8 cellular contexts compared by ENCODE assay signal in the genomic region with DNA sequence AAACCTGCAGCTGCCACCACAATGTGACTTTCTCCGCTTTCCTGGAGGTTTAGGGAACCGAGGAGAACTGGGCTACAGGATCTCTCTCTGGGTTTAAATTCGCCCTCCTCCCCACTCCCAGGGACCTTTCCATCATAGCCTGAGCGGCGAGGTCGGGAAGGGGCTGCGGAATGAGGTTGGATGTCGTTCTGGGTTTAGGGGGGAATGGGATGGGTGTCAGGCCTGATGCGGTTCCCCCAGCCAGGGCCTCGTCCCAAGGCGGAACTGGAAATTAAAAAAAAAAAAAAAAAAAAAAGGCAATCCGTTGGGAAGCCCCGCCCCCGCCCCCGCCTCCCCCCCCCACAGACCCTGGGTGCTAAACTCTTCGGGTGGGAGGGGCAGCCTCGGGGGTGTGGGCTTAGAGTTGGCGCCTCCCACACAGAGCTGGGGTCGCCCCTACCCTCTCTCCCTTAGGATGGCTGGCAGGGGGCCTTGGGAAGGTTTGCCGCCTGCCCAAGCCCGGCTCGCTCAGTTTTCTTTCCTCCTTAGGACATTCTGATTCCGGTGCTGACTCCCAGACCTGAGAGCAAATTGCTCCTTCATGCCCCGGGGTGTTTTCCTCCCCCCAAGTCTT.
DNase-seq lines count a peak whose midpoint lies in the region; TF ChIP-seq lines count a peak whose summit lies in the region.
"Not testable (repeated sequence)": the region's sequence is repeated elsewhere in the genome, so short reads cannot be mapped to it uniquely, and the experiment has no call there.

No MANE protein-coding gene starts in this region.

- not testable (repeated sequence) for H3K9me3 Mint-ChIP-seq in activated naive CD4-positive, alpha-beta T cell treated with anti-CD3 and anti-CD28 coated beads, Interleukin-2, amount 50 U/mL, for 24 hours

- peak overlapping the region; percentile 79 for H3K9ac ChIP-seq in NT2/D1 (ENCODE audit: insufficient read length, low read depth)
- H3K9ac ChIP-seq in rectal smooth muscle tissue (ENCODE audit: low read length), result not testable (repeated sequence)

- not testable (repeated sequence) for H3K36me3 Mint-ChIP-seq in activated naive CD4-positive, alpha-beta T cell treated with anti-CD3 and anti-CD28 coated beads, Interleukin-2, amount 50 U/mL, for 24 hours

- 60% methylated on average over 1 of the region's 24 CpGs; no CpG with 5 or more reads in 1 of the 2 experiments for WGBS in mesodermal cell (ENCODE audit: insufficient coverage in 2 of 2), 2 experiments

- H3K4me1 ChIP-seq in NT2/D1 (ENCODE audit: insufficient read depth, insufficient read length); mesodermal cell (ENCODE audit: control insufficient read depth, insufficient read depth, low read length, poor library complexity, severe bottlenecking); rectal smooth muscle tissue (ENCODE audit: control insufficient read depth, insufficient read depth, low read length); uterus: not testable (repeated sequence)

- H3K9me3 ChIP-seq in NT2/D1 (ENCODE audit: insufficient read depth, low read length); mesodermal cell (ENCODE audit: control insufficient read depth, low read length); uterus: not testable (repeated sequence)

- TF ChIP-seq CTCF in uterus (IDR thresholded peaks at IDR 0.05), result not testable (repeated sequence)

- peak overlapping the region; percentile 33 for H3K4me3 ChIP-seq in NT2/D1 (ENCODE audit: insufficient read length, low read depth)
- peak overlapping the region; percentile 8 for H3K4me3 ChIP-seq in iPS-11a (ENCODE audit: low read depth, low read length)
- peak overlapping the region; percentile 22 for H3K4me3 ChIP-seq in mesodermal cell (ENCODE audit: extremely low read depth, insufficient read depth, low read length, poor library complexity, severe bottlenecking)
- H3K4me3 ChIP-seq in rectal smooth muscle tissue (ENCODE audit: low read length), result peak overlapping the region; percentile 48
- not testable (repeated sequence) for H3K4me3 ChIP-seq in uterus

- not testable (repeated sequence) for H3K27ac Mint-ChIP-seq in activated naive CD4-positive, alpha-beta T cell treated with anti-CD3 and anti-CD28 coated beads, Interleukin-2, amount 50 U/mL, for 24 hours

- H3K4me1 Mint-ChIP-seq in activated naive CD4-positive, alpha-beta T cell treated with anti-CD3 and anti-CD28 coated beads, Interleukin-2, amount 50 U/mL, for 24 hours, result peaks cover 13% of the 10 kb centered on the region

- intact Hi-C loops in uterus (cut with DNase I; ENCODE audit: low total_unique reads), result not testable (repeated sequence)

- H3K4me3 Mint-ChIP-seq in activated naive CD4-positive, alpha-beta T cell treated with anti-CD3 and anti-CD28 coated beads, Interleukin-2, amount 50 U/mL, for 24 hours, result peak overlapping the region; percentile 42

- H3K27ac ChIP-seq in mesodermal cell (ENCODE audit: low read depth, low read length, severe bottlenecking); rectal smooth muscle tissue (ENCODE audit: low read depth, low read length): not testable (repeated sequence)
- peak overlapping the region in 1 of 2 donors; percentile 39 for H3K27ac ChIP-seq in uterus

- DNase-seq in DMS 273 (lab: John Stamatoyannopoulos, UW; ENCODE audit: unreplicated experiment) (peak; percentile 40), NT2/D1 (ENCODE audit: low read depth, low spot score) (peak; percentile 62), ecto neural progenitor cell (ENCODE audit: low spot score) (peak; percentile 83), uterus (peak; percentile 34 to 38)

- H3K27me3 ChIP-seq in NT2/D1 (ENCODE audit: insufficient read depth, insufficient read length); rectal smooth muscle tissue (ENCODE audit: control insufficient read depth, insufficient read depth, low read length); uterus: not testable (repeated sequence)

- H3K27me3 Mint-ChIP-seq in activated naive CD4-positive, alpha-beta T cell treated with anti-CD3 and anti-CD28 coated beads, Interleukin-2, amount 50 U/mL, for 24 hours, result not testable (repeated sequence)

- H3K36me3 ChIP-seq in NT2/D1 (ENCODE audit: insufficient read depth, insufficient read length, low read length); mesodermal cell (ENCODE audit: control insufficient read depth, insufficient read depth, low read length); rectal smooth muscle tissue (ENCODE audit: control insufficient read depth, insufficient read depth, low read length); uterus: not testable (repeated sequence)

- TF ChIP-seq POLR2A in uterus (IDR thresholded peaks at IDR 0.05), result not testable (repeated sequence)
